16 cellular contexts compared by ENCODE assay signal in the genomic region with DNA sequence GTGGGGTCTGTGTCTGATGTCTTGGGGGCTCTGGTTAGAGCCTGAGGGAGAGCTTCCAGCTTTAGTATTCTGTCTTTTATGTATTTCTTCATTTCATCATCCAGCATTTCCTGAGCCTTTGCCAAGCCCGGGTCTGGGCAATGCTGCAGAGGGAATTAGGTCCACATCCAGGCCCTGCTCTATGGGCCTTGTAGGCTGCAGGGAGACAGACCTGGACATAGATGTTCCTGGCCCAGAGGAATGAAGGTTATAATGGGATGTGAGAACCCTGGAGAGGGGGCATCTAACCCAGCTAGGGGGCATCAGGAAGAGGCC. TPM values are rescaled to one million over a fixed set of nuclear protein-coding genes. Genes with fewer than 3 reads are reported as not detected.
DNase-seq lines count a peak whose midpoint lies in the region; ATAC-seq and TF ChIP-seq lines count a peak whose summit lies in the region.
"Had no signal": no experiment of that assay in that cellular context is flagged by ENCODE, and none has a peak within 500 bp of the region (broad histone marks: within the 10 kb centered on the region; RNA-seq: fewer than 3 reads in every experiment).

No MANE protein-coding gene starts in this region.

- H3K79me2 ChIP-seq in neural progenitor cell (ENCODE audit: low read depth): peaks cover 23% of the 10 kb centered on the region

- H3K27ac Mint-ChIP-seq in endodermal cell: peak overlapping the region; percentile 49
- H3K27ac Mint-ChIP-seq in neural progenitor cell: peak overlapping the region; percentile 42
- H3K27ac Mint-ChIP-seq: CD8-positive, alpha-beta T cell had no signal

- no peak overlapping the region for H2AFZ ChIP-seq in neural progenitor cell (replicated peaks)

- H3K4me1 ChIP-seq in endodermal cell (ENCODE audit: control insufficient read depth, insufficient read depth, low read length) (no peaks in the 10 kb centered on the region), neural progenitor cell (no peaks in the 10 kb centered on the region)

- H3K4me3 ChIP-seq in AG10803 (ENCODE audit: low read length): no peak overlapping the region
- no peak overlapping the region for H3K4me3 ChIP-seq in endodermal cell (ENCODE audit: low read length)
- H3K4me3 ChIP-seq in neural progenitor cell: no peak overlapping the region
- H3K4me3 ChIP-seq: A549, HAP-1 had no signal

- H4K20me1 ChIP-seq in neural progenitor cell (ENCODE audit: low read depth): peaks cover 45% of the 10 kb centered on the region

- WGBS in endodermal cell (ENCODE audit: insufficient coverage in 1 of 2, insufficient read length in 1 of 2), 2 experiments: 92% methylated on average over 1 of the region's 1 CpG; no CpG with 5 or more reads in 1 of the 2 experiments

- H3K9ac ChIP-seq in endodermal cell (ENCODE audit: extremely low read depth, low read length, poor library complexity, severe bottlenecking) (no peak overlapping the region), neural progenitor cell (no peak overlapping the region)

- no peaks in the 10 kb centered on the region for H3F3A ChIP-seq in neural progenitor cell (ENCODE audit: low read depth)

- no peaks in the 10 kb centered on the region for H3K9me3 ChIP-seq in endodermal cell (ENCODE audit: control insufficient read depth, low read length)
- H3K9me3 ChIP-seq in neural progenitor cell (ENCODE audit: low read depth): no peaks in the 10 kb centered on the region
- H3K9me3 ChIP-seq: A549, HAP-1 had no signal

- H3K36me3 Mint-ChIP-seq in endodermal cell (ENCODE audit: low read depth) (no peaks in the 10 kb centered on the region), neural progenitor cell (no peaks in the 10 kb centered on the region)

- no peaks in the 10 kb centered on the region for H3K4me1 Mint-ChIP-seq in endodermal cell
- H3K4me1 Mint-ChIP-seq in neural progenitor cell: peaks cover 37% of the 10 kb centered on the region

- H3K4me2 ChIP-seq in neural progenitor cell: no peak overlapping the region
- H3K4me2 ChIP-seq: A549 had no signal

- TF ChIP-seq CTCF in AG10803 (conservative IDR thresholded peaks at IDR 0.05; ENCODE audit: low read length) (no peak), RWPE1 (conservative IDR thresholded peaks at IDR 0.05; ENCODE audit: low read depth) (no peak), endodermal cell (conservative IDR thresholded peaks at IDR 0.05) (no peak), neural progenitor cell (IDR thresholded peaks at IDR 0.05) (no peak)

- H3K27me3 Mint-ChIP-seq in endodermal cell (ENCODE audit: insufficient read depth) (no peaks in the 10 kb centered on the region), neural progenitor cell (ENCODE audit: insufficient read depth, low read depth) (peaks cover 6% of the 10 kb centered on the region)

- CTCF ChIA-PET in RWPE1 (lab: Yijun Ruan, JAX): no interaction called here

- H3K27me3 ChIP-seq in endodermal cell (ENCODE audit: control insufficient read depth, insufficient read depth, low read length, poor library complexity, severe bottlenecking): no peaks in the 10 kb centered on the region
- H3K27me3 ChIP-seq in neural progenitor cell: no peaks in the 10 kb centered on the region

- H3K36me3 ChIP-seq in endodermal cell (ENCODE audit: control insufficient read depth, insufficient read depth, low read length) (no peaks in the 10 kb centered on the region), neural progenitor cell (no peaks in the 10 kb centered on the region)

- peak; percentile 49 for DNase-seq in AG10803 (ENCODE audit: low read depth)
- no peak for DNase-seq in RWPE1 (ENCODE audit: low spot score)
- no peak for DNase-seq in endodermal cell
- no peak for DNase-seq in neural progenitor cell (ENCODE audit: low spot score)
- DNase-seq in NCI-H524 (lab: John Stamatoyannopoulos, UW): no peak
- no peak for DNase-seq in hepatic stellate cell (ENCODE audit: low spot score)
- DNase-seq in SW480 (ENCODE audit: low spot score): no peak
- DNase-seq: CD8-positive, alpha-beta T cell; IMR-90; Kasumi-1; NCI-H526; NK-92 treated with Interleukin-12 subunit alpha and Interleukin-12 subunit beta, amount 100 ng/mL, for 24 hours had no signal

- POLR2A ChIA-PET in RWPE1 (lab: Yijun Ruan, JAX; ENCODE audit: low non-redundant PET): no interaction called here

- no peak for ATAC-seq in activated CD4-positive, CD25-positive, alpha-beta regulatory T cell treated with anti-CD3 and anti-CD28 coated beads, Interleukin-2, amount 50 U/mL, for 24 hours
- ATAC-seq: A549; CD8-positive, alpha-beta T cell; SK-N-SH treated with all-trans-retinoic acid at 6 μM for 48 hours had no signal

- H3K9me3 Mint-ChIP-seq in endodermal cell: no peaks in the 10 kb centered on the region
- H3K9me3 Mint-ChIP-seq in neural progenitor cell: no peaks in the 10 kb centered on the region
- H3K9me3 Mint-ChIP-seq: CD8-positive, alpha-beta T cell had no signal

- H3K27ac ChIP-seq in RWPE1: peak overlapping the region; percentile 3
- peak overlapping the region; percentile 53 for H3K27ac ChIP-seq in endodermal cell (ENCODE audit: low read depth, low read length)
- no peak overlapping the region for H3K27ac ChIP-seq in neural progenitor cell
- H3K27ac ChIP-seq: A549 had no signal

- no peak overlapping the region for H3K4me3 Mint-ChIP-seq in endodermal cell
- H3K4me3 Mint-ChIP-seq in neural progenitor cell: no peak overlapping the region
- H3K4me3 Mint-ChIP-seq: CD8-positive, alpha-beta T cell had no signal

RNA-seq across cellular contexts. Expression of a gene that starts 5.0 kb away (rescaled TPM):
- total RNA-seq in endodermal cell (10 to 100 TPM; 48.0 to 51.4 TPM), neural progenitor cell (ENCODE audit: low replicate concordance) (7.3 and 21.4 TPM in 2 replicates)
- 26.6 TPM for polyA plus RNA-seq in endodermal cell (2013, experiment 1 of 2)
- polyA plus RNA-seq in endodermal cell (2013, experiment 2 of 2): 28.6 TPM

RNA-seq across cellular contexts. Expression of a gene that starts 17.4 kb away (rescaled TPM):
- total RNA-seq in endodermal cell (under 1 TPM; 0.38 to 0.42 TPM), neural progenitor cell (ENCODE audit: low replicate concordance) (0.37 and 6.6 TPM in 2 replicates)
- 4.4 TPM for polyA plus RNA-seq in endodermal cell (2013, experiment 1 of 2)
- 2.2 TPM for polyA plus RNA-seq in endodermal cell (2013, experiment 2 of 2)
- total RNA-seq: CD8-positive, alpha-beta T cell had no signal

RNA-seq across cellular contexts. Expression of a gene that starts 28.1 kb away (rescaled TPM):
- total RNA-seq in endodermal cell: 10 to 100 TPM; 63.0 to 70.2 TPM
- polyA plus RNA-seq in endodermal cell (2013, experiment 1 of 2): 105 TPM
- 98.0 TPM for polyA plus RNA-seq in endodermal cell (2013, experiment 2 of 2)
- total RNA-seq in neural progenitor cell (ENCODE audit: low replicate concordance): 63.2 and 106 TPM in 2 replicates

RNA-seq across cellular contexts. Expression of a gene that starts 28.5 kb away (rescaled TPM):
- 1 to 10 TPM; 1.4 to 2.7 TPM for total RNA-seq in endodermal cell
- polyA plus RNA-seq in endodermal cell (2013, experiment 1 of 2): 1.9 TPM
- 2.4 TPM for polyA plus RNA-seq in endodermal cell (2013, experiment 2 of 2)
- 1.0 TPM in 2 replicates for total RNA-seq in neural progenitor cell (ENCODE audit: low replicate concordance)

RNA-seq across cellular contexts. Expression of a gene that starts 59.6 kb away (rescaled TPM):
- total RNA-seq in endodermal cell (1 to 10 TPM; 5.0 to 6.6 TPM), neural progenitor cell (ENCODE audit: low replicate concordance) (2.9 and 3.2 TPM in 2 replicates)
- polyA plus RNA-seq in endodermal cell (2013, experiment 1 of 2): 12.8 TPM
- polyA plus RNA-seq in endodermal cell (2013, experiment 2 of 2): 12.1 TPM
- total RNA-seq: CD8-positive, alpha-beta T cell; IMR-90 had no signal
